13 cellular contexts compared by ENCODE assay signal in the genomic region with DNA sequence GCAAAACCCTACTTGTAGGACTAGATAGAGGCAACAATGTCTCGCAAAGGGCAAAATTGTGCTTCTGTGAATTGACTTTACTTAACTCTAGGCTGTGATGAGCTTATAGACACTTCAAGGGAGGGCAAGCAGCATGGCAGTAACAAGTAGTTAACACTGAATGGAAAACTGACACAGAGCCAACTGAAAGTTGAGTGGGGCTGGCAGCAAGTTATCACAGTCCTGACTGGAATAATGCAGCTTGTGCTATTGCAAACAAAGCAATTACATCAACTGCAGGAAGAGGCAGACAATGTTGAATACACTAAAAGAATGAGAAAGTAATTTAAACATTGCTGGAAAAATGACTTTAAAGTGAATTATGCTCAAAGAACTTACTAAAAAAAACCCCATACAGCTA.
DNase-seq lines count a peak whose midpoint lies in the region; ATAC-seq and TF ChIP-seq lines count a peak whose summit lies in the region.
"Had no signal": no experiment of that assay in that cellular context is flagged by ENCODE, and none has a peak within 500 bp of the region (broad histone marks: within the 10 kb centered on the region; RNA-seq: fewer than 3 reads in every experiment).

No MANE protein-coding gene starts in this region.

- TF ChIP-seq POLR2A in body of pancreas (IDR thresholded peaks at IDR 0.05) (no peak), stomach (IDR thresholded peaks at IDR 0.05) (no peak)

- TF ChIP-seq EP300 in stomach (IDR thresholded peaks at IDR 0.05), result no peak

- H3K4me3 Mint-ChIP-seq in activated T-cell treated with anti-CD3 and anti-CD28 coated beads, Interleukin-2, amount 50 U/mL, for 72 hours, result no peak overlapping the region
- no peak overlapping the region for H3K4me3 Mint-ChIP-seq in T-helper 17 cell
- H3K4me3 Mint-ChIP-seq: activated naive CD8-positive, alpha-beta T cell treated with anti-CD3 and anti-CD28 coated beads, Interleukin-2, amount 10 ng/mL, durations not matched to agents 7 days and 5 days had no signal

- H3K9me3 ChIP-seq in T-helper 17 cell (ENCODE audit: control insufficient read depth, low read length, poor library complexity, severe bottlenecking), result no peaks in the 10 kb centered on the region
- H3K9me3 ChIP-seq in body of pancreas, result no peaks in the 10 kb centered on the region
- H3K9me3 ChIP-seq in stomach, result no peaks in the 10 kb centered on the region

- TF ChIP-seq CTCF in foreskin keratinocyte (conservative IDR thresholded peaks at IDR 0.05) (no peak), body of pancreas (IDR thresholded peaks at IDR 0.05) (no peak), stomach (IDR thresholded peaks at IDR 0.05) (no peak)

- H3K36me3 ChIP-seq in body of pancreas (replicated peaks in 1 of 2; ENCODE audit: insufficient read depth in 1 of 2, low read depth in 2 of 2) (peaks cover 0 to 19% of the 10 kb centered on the region in 2 donors), stomach (peaks cover 23 to 82% (median 76%) of the 10 kb centered on the region in 4 donors)

- intact Hi-C loops in body of pancreas (cut with DNase I), result no loop called here
- intact Hi-C loops in stomach (cut with DNase I; ENCODE audit: low total_unique reads), result no loop called here

- H3K36me3 Mint-ChIP-seq in activated T-cell treated with anti-CD3 and anti-CD28 coated beads, Interleukin-2, amount 50 U/mL, for 72 hours (ENCODE audit: insufficient read depth in 2 of 2), result peaks cover 18 to 28% of the 10 kb centered on the region in 2 donors
- H3K36me3 Mint-ChIP-seq in T-helper 17 cell (ENCODE audit: low read depth), result peaks cover 14% of the 10 kb centered on the region

- no peak overlapping the region for H3K4me3 ChIP-seq in body of pancreas
- no peak overlapping the region for H3K4me3 ChIP-seq in stomach

- ATAC-seq in activated T-cell treated with anti-CD3 and anti-CD28 coated beads, Interleukin-2, amount 50 U/mL, for 72 hours (replicated peaks in 1 of 2), result no peak
- no peak for ATAC-seq in T-helper 17 cell
- ATAC-seq in foreskin keratinocyte, result no peak
- no peak for ATAC-seq in body of pancreas

- 94 to 96% methylated on average over 1 of the region's 1 CpG for WGBS in body of pancreas, 2 donors
- WGBS in stomach, 5 donors, result 58 to 83% (median 65%) methylated on average over 1 of the region's 1 CpG

- H3K4me1 ChIP-seq in foreskin keratinocyte, result peaks cover 16% of the 10 kb centered on the region
- H3K4me1 ChIP-seq in body of pancreas, result no peaks in the 10 kb centered on the region
- peaks cover 0 to 9% (median 0%) of the 10 kb centered on the region in 4 donors for H3K4me1 ChIP-seq in stomach

- H3K27ac ChIP-seq in foreskin keratinocyte (peak overlapping the region; percentile 0), body of pancreas (no peak overlapping the region), stomach (no peak overlapping the region)

- H3K4me1 Mint-ChIP-seq in activated T-cell treated with anti-CD3 and anti-CD28 coated beads, Interleukin-2, amount 50 U/mL, for 72 hours (ENCODE audit: low read depth), result peaks cover 12% of the 10 kb centered on the region
- peaks cover 7% of the 10 kb centered on the region for H3K4me1 Mint-ChIP-seq in T-helper 17 cell

- H3K9me3 Mint-ChIP-seq in activated T-cell treated with anti-CD3 and anti-CD28 coated beads, Interleukin-2, amount 50 U/mL, for 72 hours, result no peaks in the 10 kb centered on the region
- H3K9me3 Mint-ChIP-seq: activated naive CD8-positive, alpha-beta T cell treated with anti-CD3 and anti-CD28 coated beads, Interleukin-2, amount 10 ng/mL, durations not matched to agents 7 days and 5 days had no signal

- DNase-seq in activated T-cell treated with anti-CD3 and anti-CD28 coated beads, Interleukin-2, amount 50 U/mL, for 72 hours, result no peak
- DNase-seq in activated T-cell treated with anti-CD3 and anti-CD28 coated beads, Interleukin-2, amount 50 U/mL, for 48 hours, result no peak
- DNase-seq in T-helper 17 cell (no peak), foreskin keratinocyte (no peak), myocyte (ENCODE audit: low read depth) (peak; percentile 16), HK-2 (ENCODE audit: unreplicated experiment) (no peak), body of pancreas (no peak), stomach (no peak)
- DNase-seq: activated naive CD8-positive, alpha-beta T cell treated with anti-CD3 and anti-CD28 coated beads, Interleukin-2, amount 10 ng/mL, durations not matched to agents 7 days and 5 days; Calu3; mesendoderm; NCI-H345; occipital lobe had no signal

- no peaks in the 10 kb centered on the region for H3K27me3 ChIP-seq in foreskin keratinocyte
- H3K27me3 ChIP-seq in body of pancreas, result no peaks in the 10 kb centered on the region
- no peaks in the 10 kb centered on the region for H3K27me3 ChIP-seq in stomach

- H3K27ac Mint-ChIP-seq in activated T-cell treated with anti-CD3 and anti-CD28 coated beads, Interleukin-2, amount 50 U/mL, for 72 hours, result peak overlapping the region; percentile 22
- H3K27ac Mint-ChIP-seq in T-helper 17 cell, result peak overlapping the region; percentile 68
- H3K27ac Mint-ChIP-seq: activated naive CD8-positive, alpha-beta T cell treated with anti-CD3 and anti-CD28 coated beads, Interleukin-2, amount 10 ng/mL, durations not matched to agents 7 days and 5 days had no signal

- no peaks in the 10 kb centered on the region for H3K27me3 Mint-ChIP-seq in activated T-cell treated with anti-CD3 and anti-CD28 coated beads, Interleukin-2, amount 50 U/mL, for 72 hours (ENCODE audit: low read depth)
- H3K27me3 Mint-ChIP-seq in T-helper 17 cell, result no peaks in the 10 kb centered on the region
- H3K27me3 Mint-ChIP-seq: activated naive CD8-positive, alpha-beta T cell treated with anti-CD3 and anti-CD28 coated beads, Interleukin-2, amount 10 ng/mL, durations not matched to agents 7 days and 5 days had no signal
